In the genomic region with DNA sequence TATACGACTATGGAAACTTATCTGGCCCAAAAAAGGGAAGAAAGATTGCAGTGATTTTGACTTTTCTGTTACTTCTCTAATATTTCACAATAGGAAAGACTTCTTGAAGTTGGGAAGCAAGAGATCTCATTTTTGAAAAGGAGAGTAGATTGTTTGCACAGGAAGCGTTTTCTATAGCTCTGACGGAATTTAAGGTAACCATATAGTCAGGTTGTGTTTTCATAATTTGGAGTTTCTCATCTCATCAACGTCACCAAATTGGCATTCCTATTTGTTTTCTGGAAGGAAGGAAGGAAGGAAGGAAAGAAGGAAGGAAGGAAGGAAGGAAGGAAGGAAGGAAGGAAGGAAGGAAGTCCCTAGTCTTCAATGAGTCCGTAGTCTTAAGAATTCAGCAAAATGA, we compare ENCODE assay signal across 27 cellular contexts.
"Had no signal": no experiment of that assay in that cellular context is flagged by ENCODE, and none has a peak within 500 bp of the region (broad histone marks: within the 10 kb centered on the region; RNA-seq: fewer than 3 reads in every experiment).

No MANE protein-coding gene starts in this region.

- H3K4me1 ChIP-seq: ascending aorta, breast epithelium, colonic mucosa, esophagus squamous epithelium, gastroesophageal sphincter, heart right ventricle had no signal

- ATAC-seq: activated CD4-positive, alpha-beta T cell treated with anti-CD3 and anti-CD28 coated beads for 36 hours; activated CD8-positive, alpha-beta memory T cell treated with anti-CD3 and anti-CD28 coated beads, Interleukin-2, amount 10 ng/mL, durations not matched to agents 7 days and 5 days; activated CD8-positive, alpha-beta T cell treated with anti-CD3 and anti-CD28 coated beads, Interleukin-2, amount 10 ng/mL, durations not matched to agents 7 days and 5 days; activated naive CD4-positive, alpha-beta T cell treated with anti-CD3 and anti-CD28 coated beads, Interleukin-2, amount 50 U/mL, for 72 hours; gastroesophageal sphincter; heart right ventricle had no signal

- H3K4me3 ChIP-seq: ascending aorta, breast epithelium, cardiac muscle cell, colonic mucosa, esophagus squamous epithelium, gastroesophageal sphincter, heart right ventricle, hepatocyte had no signal

- H3K27me3 ChIP-seq: ascending aorta, breast epithelium, cardiac muscle cell, colonic mucosa, esophagus squamous epithelium, gastroesophageal sphincter, heart right ventricle, hepatocyte had no signal

- H3K36me3 ChIP-seq: ascending aorta, breast epithelium, cardiac muscle cell, colonic mucosa, esophagus squamous epithelium, gastroesophageal sphincter, heart right ventricle had no signal

- H2AFZ ChIP-seq: hepatocyte had no signal

- DNase-seq: activated CD4-positive, alpha-beta memory T cell treated with anti-CD3 and anti-CD28 coated beads for 36 hours; activated CD4-positive, alpha-beta T cell treated with anti-CD3 and anti-CD28 coated beads for 36 hours; activated CD4-positive, alpha-beta T cell treated with anti-CD3 and anti-CD28 coated beads, Interleukin-2, amount 10 ng/mL, durations not matched to agents 24 days and 14 days; activated CD4-positive, CD25-positive, alpha-beta regulatory T cell; activated CD4-positive, CD25-positive, alpha-beta regulatory T cell treated with anti-CD3 and anti-CD28 coated beads, Interleukin-2, amount 50 U/mL, for 72 hours; activated CD8-positive, alpha-beta memory T cell treated with anti-CD3 and anti-CD28 coated beads, Interleukin-2, amount 10 ng/mL, durations not matched to agents 7 days and 5 days; activated CD8-positive, alpha-beta memory T cell treated with anti-CD3 and anti-CD28 coated beads, Interleukin-2, amount 50 U/mL, for 4 hours; activated CD8-positive, alpha-beta T cell treated with anti-CD3 and anti-CD28 coated beads, Interleukin-2, amount 10 ng/mL, durations not matched to agents 7 days and 5 days; activated effector memory CD4-positive, alpha-beta T cell treated with anti-CD3 and anti-CD28 coated beads, Interleukin-2, amount 50 U/mL, for 16 hours; activated naive CD4-positive, alpha-beta T cell treated with anti-CD3 and anti-CD28 coated beads for 36 hours; activated naive CD8-positive, alpha-beta T cell treated with anti-CD3 and anti-CD28 coated beads, Interleukin-2, amount 10 ng/mL, durations not matched to agents 7 days and 5 days; activated T-cell treated with anti-CD3 and anti-CD28 coated beads, Interleukin-2, amount 50 U/mL, for 1 hour; activated T-cell treated with anti-CD3 and anti-CD28 coated beads, Interleukin-2, amount 50 U/mL, for 48 hours; central memory CD4-positive, alpha-beta T cell; cerebellar nuclear complex; colonic mucosa; effector CD8-positive, alpha-beta T cell; esophagus squamous epithelium; foreskin melanocyte; heart right ventricle had no signal

- H3K27ac ChIP-seq: ascending aorta, breast epithelium, cardiac muscle cell, colonic mucosa, epithelial cell of prostate, esophagus squamous epithelium, gastroesophageal sphincter, heart right ventricle, hepatocyte had no signal

- H3K9me3 ChIP-seq: colonic mucosa had no signal

- H3K4me2 ChIP-seq: hepatocyte had no signal
